In the genomic region with DNA sequence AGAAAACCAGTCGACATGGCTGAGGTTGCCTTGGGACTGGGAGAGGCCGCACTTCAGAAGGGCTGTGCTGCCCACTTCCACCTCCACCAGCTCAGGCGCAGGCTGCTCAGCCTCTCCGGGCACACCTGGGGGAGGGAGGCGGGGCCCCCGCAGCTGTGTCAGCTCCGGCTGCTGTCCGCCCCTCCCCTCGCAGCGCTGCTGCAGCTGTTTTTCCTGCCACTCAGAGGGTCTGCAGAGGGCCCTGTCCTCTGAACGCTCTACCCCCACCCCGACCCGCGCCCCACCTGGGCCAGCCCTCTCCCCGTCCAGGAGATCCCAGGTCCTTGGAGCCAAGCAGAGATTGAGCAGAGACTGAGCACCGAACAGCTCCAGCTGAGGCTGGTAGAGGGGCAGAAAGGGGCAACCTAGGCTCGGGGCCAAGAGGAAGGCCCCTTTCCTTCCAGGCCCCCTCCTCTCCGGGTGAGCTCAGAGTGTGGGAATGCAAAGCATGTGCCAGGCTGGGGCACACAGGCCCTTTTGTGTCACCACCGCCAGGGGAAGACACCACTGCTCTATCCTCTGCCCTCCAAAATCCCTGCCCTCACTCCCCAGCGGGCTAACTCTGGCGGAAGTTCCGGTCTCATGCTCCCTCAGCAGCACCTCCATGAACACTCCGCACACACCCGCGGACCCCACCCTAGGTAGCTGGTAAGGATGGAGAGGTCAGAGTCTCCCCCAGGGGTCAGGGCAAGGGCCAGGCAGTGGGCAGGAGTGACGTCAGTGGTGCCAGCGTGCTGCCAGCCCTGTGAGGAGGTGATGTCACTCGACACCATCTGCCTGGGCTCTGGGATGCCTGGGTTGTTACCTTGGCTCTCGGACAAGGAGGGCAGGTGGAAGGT, we compare ENCODE assay signal across 8 cellular contexts. TPM values are rescaled to one million over a fixed set of nuclear protein-coding genes. Genes with fewer than 3 reads are reported as not detected.
A peak's percentile ranks its signal among the peaks of the same experiment; 100 is the strongest.
DNase-seq lines count a peak whose midpoint lies in the region; ATAC-seq and TF ChIP-seq lines count a peak whose summit lies in the region.

No MANE protein-coding gene starts in this region.

- peak overlapping the region; percentile 24 for H3K27ac Mint-ChIP-seq in activated CD4-positive, alpha-beta memory T cell treated with anti-CD3 and anti-CD28 coated beads, Interleukin-2, amount 10 ng/mL, durations not matched to agents 7 days and 5 days

- POLR2A ChIA-PET in activated CD4-positive, alpha-beta memory T cell treated with anti-CD3 and anti-CD28 coated beads, Interleukin-2, amount 10 ng/mL, durations not matched to agents 7 days and 5 days (lab: Charles Lee) = interaction anchor here (1.4 to 4.2 kb wide), 4 partner anchors 9 to 230 kb away, joined by 3 to 16 read pairs (median 6); a partner anchor contains a TSS

- peaks cover 19% of the 10 kb centered on the region for H4K20me1 ChIP-seq in DND-41 (ENCODE audit: insufficient read depth, low read length)

- H3K9me3 Mint-ChIP-seq in activated CD4-positive, alpha-beta memory T cell treated with anti-CD3 and anti-CD28 coated beads, Interleukin-2, amount 10 ng/mL, durations not matched to agents 7 days and 5 days = no peaks in the 10 kb centered on the region

- H3K4me3 Mint-ChIP-seq in activated CD4-positive, alpha-beta memory T cell treated with anti-CD3 and anti-CD28 coated beads, Interleukin-2, amount 10 ng/mL, durations not matched to agents 7 days and 5 days = peak overlapping the region; percentile 58

- peak overlapping the region in 1 of 2 experiments; percentile 65; a peak in 2 of 4 replicates for H3K4me3 ChIP-seq in DND-41 (ENCODE audit: low read depth in 1 of 2, low read length in 2 of 2)
- H3K4me3 ChIP-seq in epithelial cell of esophagus (ENCODE audit: low read length) = peak overlapping the region; percentile 42
- peak overlapping the region; percentile 74 to 83 for H3K4me3 ChIP-seq in muscle layer of duodenum (ENCODE audit: low read depth in 1 of 2, low read length in 2 of 2)
- peak overlapping the region; percentile 60 to 71 (median 65) for H3K4me3 ChIP-seq in tibial nerve

- WGBS in tibial nerve, 2 donors = 10 to 14% methylated on average over 19 to 24 of the region's 29 CpGs

- H3K27ac ChIP-seq in DND-41 (ENCODE audit: low read length) = no peak overlapping the region
- H3K27ac ChIP-seq in muscle layer of duodenum (ENCODE audit: low read length) = peak overlapping the region; percentile 87
- peak overlapping the region; percentile 87 to 96 (median 93) for H3K27ac ChIP-seq in tibial nerve

- H3K36me3 ChIP-seq in DND-41 (ENCODE audit: insufficient read depth, low read length) (no peaks in the 10 kb centered on the region), muscle layer of duodenum (ENCODE audit: control insufficient read depth in 1 of 2, insufficient read depth in 2 of 2, low read length in 2 of 2) (peaks cover 5 to 36% of the 10 kb centered on the region in 2 donors), tibial nerve (peaks cover 0 to 27% (median 4%) of the 10 kb centered on the region in 3 donors)

- no peak for TF ChIP-seq CTCF in DND-41 (IDR thresholded peaks at IDR 0.05; ENCODE audit: borderline replicate concordance, extremely low read depth, low read length, poor library complexity, severe bottlenecking)
- no peak for TF ChIP-seq CTCF in epithelial cell of esophagus (IDR thresholded peaks at IDR 0.05; ENCODE audit: insufficient read depth, low read depth, low read length, missing control alignments)
- peak in 4 of 5 experiments; percentile 13 to 54 (median 31) for TF ChIP-seq CTCF in tibial nerve (IDR thresholded peaks at IDR 0.05)

- H3K27me3 ChIP-seq in DND-41 (ENCODE audit: insufficient read depth, low read length, poor library complexity) = peaks cover 51% of the 10 kb centered on the region
- H3K27me3 ChIP-seq in muscle layer of duodenum (ENCODE audit: low read depth, low read length) = peaks cover 18% of the 10 kb centered on the region
- peaks cover 0 to 27% of the 10 kb centered on the region in 2 donors for H3K27me3 ChIP-seq in tibial nerve

- H2AFZ ChIP-seq in DND-41 (ENCODE audit: low read depth, low read length) = peak overlapping the region; percentile 62

- peak in 1 of 2 donors; percentile 72 for TF ChIP-seq EP300 in tibial nerve (IDR thresholded peaks at IDR 0.05)

- peaks cover 44% of the 10 kb centered on the region for H3K4me1 Mint-ChIP-seq in activated CD4-positive, alpha-beta memory T cell treated with anti-CD3 and anti-CD28 coated beads, Interleukin-2, amount 10 ng/mL, durations not matched to agents 7 days and 5 days

- H3K9me3 ChIP-seq in DND-41 (ENCODE audit: insufficient read depth, low read length, severe bottlenecking) (no peaks in the 10 kb centered on the region), muscle layer of duodenum (ENCODE audit: control insufficient read depth in 1 of 2, low read length in 2 of 2) (no peaks in the 10 kb centered on the region), tibial nerve (no peaks in the 10 kb centered on the region)

- H3K4me1 ChIP-seq in DND-41 (ENCODE audit: insufficient read depth, low read length) (peaks cover 27% of the 10 kb centered on the region), muscle layer of duodenum (ENCODE audit: control insufficient read depth in 1 of 2, insufficient read depth in 2 of 2, low read length in 2 of 2) (peaks cover 13 to 51% of the 10 kb centered on the region in 2 donors), tibial nerve (peaks cover 0 to 68% (median 46%) of the 10 kb centered on the region in 4 donors)

- DNase-seq in DND-41 (peak; percentile 78), M059J (ENCODE audit: low read depth) (peak; percentile 63), epithelial cell of esophagus (ENCODE audit: low read depth) (peak; percentile 59), tibial nerve (ENCODE audit: low spot score in 2 of 2) (no peak), UCSD-AML1 (lab: John Stamatoyannopoulos, UW; ENCODE audit: unreplicated experiment) (no peak)
- peak; percentile 51 for DNase-seq in activated CD4-positive, alpha-beta memory T cell treated with anti-CD3 and anti-CD28 coated beads, Interleukin-2, amount 10 ng/mL, durations not matched to agents 7 days and 5 days

- no peaks in the 10 kb centered on the region for H3K36me3 Mint-ChIP-seq in activated CD4-positive, alpha-beta memory T cell treated with anti-CD3 and anti-CD28 coated beads, Interleukin-2, amount 10 ng/mL, durations not matched to agents 7 days and 5 days (ENCODE audit: low read depth)

- peak overlapping the region; percentile 97 for H3K4me2 ChIP-seq in DND-41 (ENCODE audit: insufficient read depth, low read length)

- H3K79me2 ChIP-seq in DND-41 (ENCODE audit: insufficient read depth, low read length) = no peaks in the 10 kb centered on the region

- H3K27me3 Mint-ChIP-seq in activated CD4-positive, alpha-beta memory T cell treated with anti-CD3 and anti-CD28 coated beads, Interleukin-2, amount 10 ng/mL, durations not matched to agents 7 days and 5 days = peaks cover 34% of the 10 kb centered on the region

- CTCF ChIA-PET in activated CD4-positive, alpha-beta memory T cell treated with anti-CD3 and anti-CD28 coated beads, Interleukin-2, amount 10 ng/mL, durations not matched to agents 7 days and 5 days (lab: Charles Lee) = interaction anchor here (0.8 to 2.0 kb wide), 4 partner anchors 9 to 53 kb away, joined by 3 to 5 read pairs (median 3); no protein-coding TSS in a partner anchor

- ATAC-seq in DND-41 (ENCODE audit: insufficient read depth, low read depth) = peak; percentile 77
- no peak for ATAC-seq in HG03159 (IDR thresholded peaks at IDR 0.05; ENCODE audit: unreplicated experiment)

- H3K9ac ChIP-seq in DND-41 (ENCODE audit: low read depth, low read length) = peak overlapping the region; percentile 64; the same call in 1 of the 2 replicates

- peak in 1 of 2 donors; percentile 35 for TF ChIP-seq POLR2A in tibial nerve (IDR thresholded peaks at IDR 0.05)

RNA-seq across cellular contexts. Expression of a gene that starts 1.6 kb away (rescaled TPM):
- 353 and 496 TPM in 2 replicates for total RNA-seq in M059J (2014; rRNA removed; shearing (Covaris generic))
- 1 to 10 TPM; 6.5 to 6.6 TPM for total RNA-seq in activated CD4-positive, alpha-beta memory T cell treated with anti-CD3 and anti-CD28 coated beads, Interleukin-2, amount 10 ng/mL, durations not matched to agents 7 days and 5 days
- total RNA-seq in tibial nerve = 1,000 to 10,000 TPM in 1 of 4 donors, 100 to 1,000 TPM in 3; 612 to 1,198 (median 830) TPM

RNA-seq across cellular contexts. Expression of a gene that starts 18.9 kb away (rescaled TPM):
- 9.5 and 16.1 TPM in 2 replicates for total RNA-seq in M059J (2014; rRNA removed; shearing (Covaris generic))
- 10 to 100 TPM; 33.5 to 35.1 TPM for total RNA-seq in activated CD4-positive, alpha-beta memory T cell treated with anti-CD3 and anti-CD28 coated beads, Interleukin-2, amount 10 ng/mL, durations not matched to agents 7 days and 5 days
- total RNA-seq in tibial nerve = 10 to 100 TPM; 13.8 to 19.2 (median 15.9) TPM

RNA-seq across cellular contexts. Expression of a gene that starts 25.3 kb away (rescaled TPM):
- total RNA-seq in M059J (2014; rRNA removed; shearing (Covaris generic)) = 5.9 and 7.7 TPM in 2 replicates
- total RNA-seq in activated CD4-positive, alpha-beta memory T cell treated with anti-CD3 and anti-CD28 coated beads, Interleukin-2, amount 10 ng/mL, durations not matched to agents 7 days and 5 days = not detected
- 10 to 100 TPM; 12.5 to 55.2 (median 34.1) TPM for total RNA-seq in tibial nerve

RNA-seq across cellular contexts. Expression of a gene that starts 31.1 kb away (rescaled TPM):
- not detected in 2 replicates for total RNA-seq in M059J (2014; rRNA removed; shearing (Covaris generic))
- total RNA-seq in activated CD4-positive, alpha-beta memory T cell treated with anti-CD3 and anti-CD28 coated beads, Interleukin-2, amount 10 ng/mL, durations not matched to agents 7 days and 5 days = not detected
- under 1 TPM in 1 of 4 donors, not detected in 3; 0.44 TPM for total RNA-seq in tibial nerve

Comparison
In these comparisons a context has a peak if more than half of its experiments do, and no peak if none do; other contexts are left out.
1. DNase-seq: peak in DND-41 (single experiment), M059J (single experiment), activated CD4-positive, alpha-beta memory T cell treated with anti-CD3 and anti-CD28 coated beads, Interleukin-2, amount 10 ng/mL, durations not matched to agents 7 days and 5 days (single experiment) and epithelial cell of esophagus (single experiment); none in tibial nerve (0 of 2) and UCSD-AML1 (single experiment).
2. CTCF ChIP-seq: peak in tibial nerve (4 of 5); none in DND-41 (single experiment) and epithelial cell of esophagus (single experiment).
3. RNA of a gene that starts 1.6 kb away (total RNA-seq): 612 to 1,198 TPM in tibial nerve and 353 to 496 TPM in M059J; 6.5 to 6.6 TPM in activated CD4-positive, alpha-beta memory T cell treated with anti-CD3 and anti-CD28 coated beads, Interleukin-2, amount 10 ng/mL, durations not matched to agents 7 days and 5 days; every median in the first group is over 10 times any median in the second.